ENCODE assay signal across 20 cellular contexts in the genomic region with DNA sequence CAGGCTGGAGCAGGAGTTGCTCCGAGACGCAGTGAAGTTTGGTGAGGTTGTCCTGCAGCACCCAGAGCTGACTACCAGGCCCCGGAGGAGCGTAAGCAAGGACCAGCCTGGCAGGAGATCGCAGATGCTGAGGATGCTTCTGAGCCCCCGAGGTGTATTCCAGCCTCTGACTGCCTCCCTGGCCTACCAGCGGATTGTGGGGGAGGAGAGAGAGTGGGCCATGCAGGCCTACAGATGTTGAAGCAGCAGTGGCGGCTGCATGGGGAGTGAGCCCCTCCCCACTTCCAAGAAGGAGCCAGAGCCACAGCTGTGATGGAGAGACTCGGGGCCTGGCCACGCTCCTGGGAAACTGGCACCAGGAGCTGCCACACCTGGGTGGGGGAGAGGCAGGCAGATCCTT.
DNase-seq lines count a peak whose midpoint lies in the region; ATAC-seq, FAIRE-seq and TF ChIP-seq lines count a peak whose summit lies in the region.
"Had no signal": no experiment of that assay in that cellular context is flagged by ENCODE, and none has a peak within 500 bp of the region (broad histone marks: within the 10 kb centered on the region; RNA-seq: fewer than 3 reads in every experiment).

No MANE protein-coding gene starts in this region.

- peak overlapping the region; percentile 85 for H3K4me2 ChIP-seq in DOHH2 (ENCODE audit: low read length)
- H3K4me2 ChIP-seq in Karpas-422 (ENCODE audit: low read depth, low read length, poor library complexity, severe bottlenecking): peak overlapping the region; percentile 56
- H3K4me2 ChIP-seq in K562 (ENCODE audit: insufficient read depth, low read length): peak overlapping the region; percentile 68; the same call in 1 of the 2 replicates
- H3K4me2 ChIP-seq: GM23338 had no signal

- H3K9ac ChIP-seq in Karpas-422 (ENCODE audit: low read length) (peak overlapping the region; percentile 51), K562 (ENCODE audit: insufficient read depth in 1 of 2, low read depth in 2 of 2, low read length in 2 of 2) (peak overlapping the region in 1 of 2 experiments; percentile 60; a peak in 3 of 4 replicates)

- peak overlapping the region; percentile 57 for H3K4me3 ChIP-seq in DOHH2 (ENCODE audit: low read length)
- no peak overlapping the region; the same call in 1 of the 2 replicates for H3K4me3 ChIP-seq in Karpas-422 (ENCODE audit: low read length)
- no peak overlapping the region for H3K4me3 ChIP-seq in K562
- H3K4me3 ChIP-seq in neutrophil (ENCODE audit: low read depth in 1 of 2, low read length in 1 of 2): peak overlapping the region in 1 of 2 experiments; percentile 16
- H3K4me3 ChIP-seq: GM23338 had no signal

- no peak overlapping the region for H2AFZ ChIP-seq in Karpas-422 (ENCODE audit: low read length)
- H2AFZ ChIP-seq in K562 (ENCODE audit: low read depth, low read length): 0 out of 2 replicates have a peak overlapping the region, but pooled peaks have one; percentile 63
- H2AFZ ChIP-seq: GM23338 had no signal

- DNase-seq in Karpas-422: no peak
- DNase-seq in K562 (ENCODE audit: extremely low read depth in 1 of 4, low spot score in 3 of 4): no peak
- DNase-seq in activated naive CD4-positive, alpha-beta T cell treated with anti-CD3 and anti-CD28 coated beads, Interleukin-2, amount 50 U/mL, for 16 hours: no peak
- DNase-seq: ACHN; BE2C; C1 segment of cervical spinal cord; Caco-2; CD4-positive, alpha-beta T cell; GF-D8; H9; IMR-90; KBM-7 had no signal

- H3K27ac ChIP-seq in DOHH2 (ENCODE audit: low read depth, low read length): peak overlapping the region; percentile 99
- peak overlapping the region; percentile 97 for H3K27ac ChIP-seq in Karpas-422 (ENCODE audit: low read length)
- no peak overlapping the region; the same call in 2 of the 3 replicates for H3K27ac ChIP-seq in K562 (ENCODE audit: extremely low read depth, low read depth, low read length)
- H3K27ac ChIP-seq in neutrophil: peak overlapping the region; percentile 83

- intact Hi-C loops in K562 (cut with micrococcal nuclease): loop anchor here (2.0 to 10.0 kb wide), 5 partner anchors 57 to 180 kb away; no protein-coding TSS in a partner anchor

- H4K20me1 ChIP-seq in DOHH2 (ENCODE audit: control insufficient read depth, insufficient read depth, low read depth, low read length) (no peaks in the 10 kb centered on the region), Karpas-422 (ENCODE audit: insufficient read depth, low read depth, low read length) (no peaks in the 10 kb centered on the region), K562 (replicated peaks; ENCODE audit: control insufficient read depth, insufficient read depth, low read length) (no peaks in the 10 kb centered on the region)

- CTCF ChIA-PET in K562 (lab: Yijun Ruan, JAX; ENCODE audit: low intra/inter-chr PET ratio): no interaction called here

- H3K9me2 ChIP-seq in DOHH2 (replicated peaks; ENCODE audit: control insufficient read depth, low read length): no peaks in the 10 kb centered on the region
- H3K9me2 ChIP-seq in Karpas-422 (replicated peaks; ENCODE audit: insufficient read depth, low read length): no peaks in the 10 kb centered on the region

- H3K4me1 ChIP-seq in DOHH2 (ENCODE audit: control insufficient read depth, low read length) (peaks cover 100% of the 10 kb centered on the region), Karpas-422 (ENCODE audit: low read length) (peaks cover 100% of the 10 kb centered on the region), K562 (replicated peaks in 1 of 2; ENCODE audit: control insufficient read depth in 2 of 2, insufficient read depth in 2 of 2, low read length in 2 of 2) (peaks cover 34 to 40% of the 10 kb centered on the region in 2 experiments), neutrophil (ENCODE audit: control insufficient read depth in 1 of 2, insufficient read depth in 1 of 2, low read depth in 1 of 2, low read length in 1 of 2) (peaks cover 34% of the 10 kb centered on the region in 2 experiments)

- peaks cover 35% of the 10 kb centered on the region for H3F3A ChIP-seq in DOHH2 (ENCODE audit: control insufficient read depth, insufficient read depth)

- H3K9me3 ChIP-seq in DOHH2 (ENCODE audit: control insufficient read depth, insufficient read depth, low read length) (no peaks in the 10 kb centered on the region), Karpas-422 (ENCODE audit: low read length) (no peaks in the 10 kb centered on the region), K562 (replicated peaks; ENCODE audit: control insufficient read depth, insufficient read depth, low read depth, low read length) (no peaks in the 10 kb centered on the region), neutrophil (no peaks in the 10 kb centered on the region)
- H3K9me3 ChIP-seq: BE2C, Caco-2 had no signal

- POLR2A ChIA-PET in K562 (lab: Yijun Ruan, JAX): interaction anchor here (0.7 to 1.1 kb wide), 2 partner anchors 13 to 57 kb away, joined by 3 read pairs; no protein-coding TSS in a partner anchor

- no peak for TF ChIP-seq EP300 in K562 (IDR thresholded peaks at IDR 0.05; ENCODE audit: low read length)

- no TSS peak for BruUV-seq in K562 (replicated peaks; lab: Mats Ljungman, UMichigan)

- in situ Hi-C loops in K562 (cut with MboI): loop anchor here (5.0 kb wide), 1 partner anchor 175 kb away; no protein-coding TSS in a partner anchor

- no peaks in the 10 kb centered on the region for H3K9me1 ChIP-seq in K562 (ENCODE audit: control insufficient read depth, insufficient read depth, low read length)

- H3K79me2 ChIP-seq in DOHH2 (ENCODE audit: control insufficient read depth, low read length): peaks cover 89% of the 10 kb centered on the region
- H3K79me2 ChIP-seq in Karpas-422 (ENCODE audit: low read length): peaks cover 20% of the 10 kb centered on the region
- no peaks in the 10 kb centered on the region for H3K79me2 ChIP-seq in K562 (ENCODE audit: control insufficient read depth, insufficient read depth, low read length)

- H3K27me3 ChIP-seq in DOHH2 (ENCODE audit: control insufficient read depth, low read length): no peaks in the 10 kb centered on the region
- no peaks in the 10 kb centered on the region for H3K27me3 ChIP-seq in Karpas-422 (ENCODE audit: low read length)
- H3K27me3 ChIP-seq in K562 (ENCODE audit: control insufficient read depth in 2 of 2, insufficient read depth in 2 of 2, low read length in 2 of 2): no peaks in the 10 kb centered on the region
- no peaks in the 10 kb centered on the region for H3K27me3 ChIP-seq in neutrophil
- H3K27me3 ChIP-seq: BE2C had no signal

- TF ChIP-seq CTCF in DOHH2 (IDR thresholded peaks at IDR 0.05; ENCODE audit: low read depth, low read length, poor library complexity, severe bottlenecking) (no peak), K562 (IDR thresholded peaks at IDR 0.05 in 2 of 3, conservative IDR thresholded peaks at IDR 0.05 in 1 of 3; ENCODE audit: insufficient read depth in 2 of 3, low read depth in 1 of 3, low read length in 3 of 3) (no peak), neutrophil (IDR thresholded peaks at IDR 0.05) (no peak)

- H3K36me3 ChIP-seq in DOHH2 (ENCODE audit: control insufficient read depth, low read length) (peaks cover 85% of the 10 kb centered on the region), Karpas-422 (ENCODE audit: insufficient read depth, low read length) (peaks cover 29% of the 10 kb centered on the region; the same call in 1 of the 2 replicates), K562 (ENCODE audit: control insufficient read depth, insufficient read depth, low read length) (no peaks in the 10 kb centered on the region), neutrophil (no peaks in the 10 kb centered on the region)
- H3K36me3 ChIP-seq: BE2C had no signal

- TF ChIP-seq RAD21 in K562 (CRISPR knock-in tag; conservative IDR thresholded peaks at IDR 0.05 in 1 of 2, IDR thresholded peaks at IDR 0.05 in 1 of 2): no peak

- TF ChIP-seq POLR2A in K562 (conservative IDR thresholded peaks at IDR 0.05): no peak

- ATAC-seq in K562 (no peak), HG03095 (IDR thresholded peaks at IDR 0.05; ENCODE audit: unreplicated experiment) (no peak)
- no peak for ATAC-seq in activated CD4-positive, CD25-positive, alpha-beta regulatory T cell treated with anti-CD3 and anti-CD28 coated beads, Interleukin-2, amount 50 U/mL, for 24 hours

- no peak for FAIRE-seq in K562 (lab: Jason Lieb, UNC)
- FAIRE-seq: A204.1, D721Med, HTR-8/SVneo had no signal

- 73% methylated on average over 4 of the region's 10 CpGs for WGBS in K562 (ENCODE audit: insufficient coverage, low coverage, missing lambda C conversion rate)

TF ChIP-seq in K562, 482 proteins besides CTCF, POLR2A, EP300 and RAD21 (continues in another document):
- TF ChIP-seq PTTG1 (tag; IDR thresholded peaks at IDR 0.05; ENCODE audit: low read depth) (no peak), POLR2H (tag; IDR thresholded peaks at IDR 0.05; ENCODE audit: low read depth) (no peak), HDAC6 (IDR thresholded peaks at IDR 0.05; ENCODE audit: low read depth, low read length) (no peak)
- TF ChIP-seq, protein P1, sequence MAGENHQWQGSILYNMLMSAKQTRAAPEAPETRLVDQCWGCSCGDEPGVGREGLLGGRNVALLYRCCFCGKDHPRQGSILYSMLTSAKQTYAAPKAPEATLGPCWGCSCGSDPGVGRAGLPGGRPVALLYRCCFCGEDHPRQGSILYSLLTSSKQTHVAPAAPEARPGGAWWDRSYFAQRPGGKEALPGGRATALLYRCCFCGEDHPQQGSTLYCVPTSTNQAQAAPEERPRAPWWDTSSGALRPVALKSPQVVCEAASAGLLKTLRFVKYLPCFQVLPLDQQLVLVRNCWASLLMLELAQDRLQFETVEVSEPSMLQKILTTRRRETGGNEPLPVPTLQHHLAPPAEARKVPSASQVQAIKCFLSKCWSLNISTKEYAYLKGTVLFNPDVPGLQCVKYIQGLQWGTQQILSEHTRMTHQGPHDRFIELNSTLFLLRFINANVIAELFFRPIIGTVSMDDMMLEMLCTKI (IDR thresholded peaks at IDR 0.05; ENCODE audit: partially characterized antibody): no peak
- TF ChIP-seq, protein P2, sequence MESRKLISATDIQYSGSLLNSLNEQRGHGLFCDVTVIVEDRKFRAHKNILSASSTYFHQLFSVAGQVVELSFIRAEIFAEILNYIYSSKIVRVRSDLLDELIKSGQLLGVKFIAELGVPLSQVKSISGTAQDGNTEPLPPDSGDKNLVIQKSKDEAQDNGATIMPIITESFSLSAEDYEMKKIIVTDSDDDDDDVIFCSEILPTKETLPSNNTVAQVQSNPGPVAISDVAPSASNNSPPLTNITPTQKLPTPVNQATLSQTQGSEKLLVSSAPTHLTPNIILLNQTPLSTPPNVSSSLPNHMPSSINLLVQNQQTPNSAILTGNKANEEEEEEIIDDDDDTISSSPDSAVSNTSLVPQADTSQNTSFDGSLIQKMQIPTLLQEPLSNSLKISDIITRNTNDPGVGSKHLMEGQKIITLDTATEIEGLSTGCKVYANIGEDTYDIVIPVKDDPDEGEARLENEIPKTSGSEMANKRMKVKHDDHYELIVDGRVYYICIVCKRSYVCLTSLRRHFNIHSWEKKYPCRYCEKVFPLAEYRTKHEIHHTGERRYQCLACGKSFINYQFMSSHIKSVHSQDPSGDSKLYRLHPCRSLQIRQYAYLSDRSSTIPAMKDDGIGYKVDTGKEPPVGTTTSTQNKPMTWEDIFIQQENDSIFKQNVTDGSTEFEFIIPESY (CRISPR knock-in tag; IDR thresholded peaks at IDR 0.05): peak; percentile 53; the same call in 1 of the 2 replicates
